In genomic region chr4:6017030-6017429, GRCh38 we compare ENCODE assay signal across 24 cellular contexts. TPM values are rescaled to one million over a fixed set of nuclear protein-coding genes. Genes with fewer than 3 reads are reported as not detected.
"Had no signal": no experiment of that assay in that cellular context is flagged by ENCODE, and none has a peak within 500 bp of the region (broad histone marks: within the 10 kb centered on the region; RNA-seq: fewer than 3 reads in every experiment).

No MANE protein-coding gene starts in this region.

- DNase-seq: activated CD4-positive, alpha-beta T cell treated with anti-CD3 and anti-CD28 coated beads for 48 hours; activated CD4-positive, alpha-beta T cell treated with anti-CD3 and anti-CD28 coated beads, Interleukin-2, amount 50 U/mL, for 4 hours; activated CD4-positive, CD25-positive, alpha-beta regulatory T cell treated with anti-CD3 and anti-CD28 coated beads, Interleukin-2, amount 50 U/mL, for 72 hours; activated CD8-positive, alpha-beta memory T cell treated with anti-CD3 and anti-CD28 coated beads, Interleukin-2, amount 50 U/mL, for 48 hours; activated CD8-positive, alpha-beta T cell treated with anti-CD3 and anti-CD28 coated beads, Interleukin-2, amount 10 ng/mL, durations not matched to agents 7 days and 5 days; activated T-cell treated with anti-CD3 and anti-CD28 coated beads, Interleukin-2, amount 50 U/mL, for 1 hour; body of pancreas; central memory CD4-positive, alpha-beta T cell; NCI-H1092; NCI-H1417; NCI-H1930; NCI-H524; PC-3; SHP77; T-helper 17 cell; T-helper 9 cell had no signal

- H3K4me1 Mint-ChIP-seq: activated naive CD4-positive, alpha-beta T cell treated with anti-CD3 and anti-CD28 coated beads, Interleukin-2, amount 50 U/mL, for 24 hours; T-helper 17 cell had no signal

- H3K27ac ChIP-seq: ascending aorta, body of pancreas, SJSA1 had no signal

- H3K36me3 Mint-ChIP-seq: activated naive CD4-positive, alpha-beta T cell treated with anti-CD3 and anti-CD28 coated beads, Interleukin-2, amount 50 U/mL, for 24 hours; WTC11 had no signal

- H3K27ac Mint-ChIP-seq: activated CD8-positive, alpha-beta T cell treated with anti-CD3 and anti-CD28 coated beads, Interleukin-2, amount 10 ng/mL, durations not matched to agents 7 days and 5 days; activated naive CD4-positive, alpha-beta T cell treated with anti-CD3 and anti-CD28 coated beads, Interleukin-2, amount 50 U/mL, for 24 hours; T-helper 17 cell; WTC11 had no signal

- H3K9me3 Mint-ChIP-seq: activated naive CD4-positive, alpha-beta T cell treated with anti-CD3 and anti-CD28 coated beads, Interleukin-2, amount 50 U/mL, for 24 hours; WTC11 had no signal

- H3K4me3 ChIP-seq: ascending aorta, body of pancreas, SJSA1 had no signal

- H3K4me3 Mint-ChIP-seq: activated CD8-positive, alpha-beta T cell treated with anti-CD3 and anti-CD28 coated beads, Interleukin-2, amount 10 ng/mL, durations not matched to agents 7 days and 5 days; activated naive CD4-positive, alpha-beta T cell treated with anti-CD3 and anti-CD28 coated beads, Interleukin-2, amount 50 U/mL, for 24 hours; T-helper 17 cell; WTC11 had no signal

- H3K36me3 ChIP-seq: ascending aorta, SJSA1 had no signal

- ATAC-seq: activated CD8-positive, alpha-beta T cell treated with anti-CD3 and anti-CD28 coated beads, Interleukin-2, amount 10 ng/mL, durations not matched to agents 7 days and 5 days; body of pancreas; PC-3; SK-N-SH treated with all-trans-retinoic acid at 6 μM for 48 hours; T-helper 17 cell; WTC11 had no signal

- H3K4me1 ChIP-seq: ascending aorta, body of pancreas, SJSA1 had no signal

- H3K27me3 ChIP-seq: ascending aorta, body of pancreas, SJSA1 had no signal

- H3K9me3 ChIP-seq: ascending aorta, body of pancreas, SJSA1 had no signal

RNA-seq across cellular contexts. Expression of gene C4orf50, which starts 1.2 kb away (rescaled TPM):
- total RNA-seq: ascending aorta, bronchial epithelial cell, LHCN-M2, MCF 10A, PC-3, SJSA1 had no signal
